In the genomic region with DNA sequence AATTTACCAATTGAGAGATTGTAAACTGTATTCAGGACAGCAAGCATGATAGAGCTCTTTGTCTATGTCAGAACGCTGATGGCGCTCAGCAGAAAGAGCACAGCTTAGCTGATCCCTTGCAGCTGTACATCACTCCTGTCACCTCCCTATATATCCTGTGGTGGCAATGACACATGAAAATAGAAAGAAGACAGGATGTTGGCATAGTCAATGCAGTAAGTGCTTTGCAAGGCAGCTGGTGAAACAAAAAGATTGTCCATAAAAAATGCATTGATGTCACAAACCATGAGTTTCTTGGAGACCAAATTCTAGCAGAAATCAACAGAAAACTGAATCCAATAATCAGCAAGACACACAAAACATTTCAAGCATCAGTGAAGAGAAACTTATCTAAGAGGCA, we compare ENCODE assay signal across 18 cellular contexts.
"Had no signal": no experiment of that assay in that cellular context is flagged by ENCODE, and none has a peak within 500 bp of the region (broad histone marks: within the 10 kb centered on the region; RNA-seq: fewer than 3 reads in every experiment).

No MANE protein-coding gene starts in this region.

- H3K9me3 ChIP-seq: breast epithelium, uterus had no signal

- H3K27ac ChIP-seq: breast epithelium, uterus had no signal

- H3K36me3 Mint-ChIP-seq: naive B cell had no signal

- H3K36me3 ChIP-seq: breast epithelium, uterus had no signal

- DNase-seq: activated CD4-positive, alpha-beta memory T cell treated with anti-CD3 and anti-CD28 coated beads, Interleukin-2, amount 10 ng/mL, durations not matched to agents 7 days and 5 days; activated CD8-positive, alpha-beta memory T cell treated with anti-CD3 and anti-CD28 coated beads, Interleukin-2, amount 50 U/mL, for 4 hours; activated naive CD4-positive, alpha-beta T cell; aorta; dermis blood vessel endothelial cell; endodermal cell; erythroblast; hypothalamus; kidney glomerular epithelial cell; naive B cell; nucleus accumbens; right cardiac atrium; small intestine; uterus had no signal

- H3K27me3 Mint-ChIP-seq: activated CD4-positive, alpha-beta memory T cell treated with anti-CD3 and anti-CD28 coated beads, Interleukin-2, amount 10 ng/mL, durations not matched to agents 7 days and 5 days; naive B cell; progenitor cell of endocrine pancreas had no signal

- H3K4me1 Mint-ChIP-seq: activated CD4-positive, alpha-beta memory T cell treated with anti-CD3 and anti-CD28 coated beads, Interleukin-2, amount 10 ng/mL, durations not matched to agents 7 days and 5 days; naive B cell had no signal

- H3K27ac Mint-ChIP-seq: activated CD4-positive, alpha-beta memory T cell treated with anti-CD3 and anti-CD28 coated beads, Interleukin-2, amount 10 ng/mL, durations not matched to agents 7 days and 5 days; activated T-helper 1 cell treated with anti-CD3 and anti-CD28 coated beads, Interleukin-12 subunit alpha, Interleukin-12 subunit beta, Interleukin-2, Interleukin-4 antibody, amounts not matched to agents 30 ng/mL and 10 ng/mL and 1 ng/mL, durations not matched to agents 14 hours and 24 hours and 36 hours; endodermal cell; naive B cell; progenitor cell of endocrine pancreas had no signal

- H3K4me3 ChIP-seq: breast epithelium, lung, uterus had no signal

- H3K9me3 Mint-ChIP-seq: activated T-helper 1 cell treated with anti-CD3 and anti-CD28 coated beads, Interleukin-12 subunit alpha, Interleukin-12 subunit beta, Interleukin-2, Interleukin-4 antibody, amounts not matched to agents 30 ng/mL and 10 ng/mL and 1 ng/mL, durations not matched to agents 14 hours and 24 hours and 36 hours; endodermal cell had no signal

- H3K4me1 ChIP-seq: breast epithelium had no signal

- H3K27me3 ChIP-seq: breast epithelium, uterus had no signal

- H3K4me3 Mint-ChIP-seq: activated CD4-positive, alpha-beta memory T cell treated with anti-CD3 and anti-CD28 coated beads, Interleukin-2, amount 10 ng/mL, durations not matched to agents 7 days and 5 days; activated T-helper 1 cell treated with anti-CD3 and anti-CD28 coated beads, Interleukin-12 subunit alpha, Interleukin-12 subunit beta, Interleukin-2, Interleukin-4 antibody, amounts not matched to agents 30 ng/mL and 10 ng/mL and 1 ng/mL, durations not matched to agents 14 hours and 24 hours and 36 hours; endodermal cell; naive B cell had no signal
